ENCODE assay signal across 17 cellular contexts in genomic region chr19:55245236-55245904, GRCh38. TPM values are rescaled to one million over a fixed set of nuclear protein-coding genes. Genes with fewer than 3 reads are reported as not detected.
DNase-seq lines count a peak whose midpoint lies in the region; ATAC-seq, FAIRE-seq and TF ChIP-seq lines count a peak whose summit lies in the region.
"Had no signal": no experiment of that assay in that cellular context is flagged by ENCODE, and none has a peak within 500 bp of the region (broad histone marks: within the 10 kb centered on the region; RNA-seq: fewer than 3 reads in every experiment).

No MANE protein-coding gene starts in this region.

- H3K18ac ChIP-seq in H1 (ENCODE audit: extremely low read depth, low read length) = no peak overlapping the region

- H3K14ac ChIP-seq in H1 (ENCODE audit: insufficient read length) = no peak overlapping the region

- H3K79me2 ChIP-seq in H1 (ENCODE audit: control insufficient read depth in 1 of 2, insufficient read depth in 2 of 2, low read length in 2 of 2) = peaks cover 5 to 28% of the 10 kb centered on the region in 2 experiments; a peak in 3 of 4 replicates

- H3K79me1 ChIP-seq in H1 (ENCODE audit: low read depth, low read length) = peaks cover 15% of the 10 kb centered on the region

- no peaks in the 10 kb centered on the region for H3K9me3 Mint-ChIP-seq in natural killer cell treated with Interleukin-12 subunit alpha and Interleukin-12 subunit beta and Interleukin-15 and Interleukin-18, amount 100 ng/mL, for 72 hours
- no peaks in the 10 kb centered on the region for H3K9me3 Mint-ChIP-seq in natural killer cell
- H3K9me3 Mint-ChIP-seq: CD4-positive, CD25-positive, alpha-beta regulatory T cell; CD8-positive, alpha-beta memory T cell; H9 had no signal

- no peak overlapping the region for H4K91ac ChIP-seq in H1 (replicated peaks; ENCODE audit: insufficient read length, low read length)

- peaks cover 16 to 24% of the 10 kb centered on the region in 2 donors for H3K4me1 Mint-ChIP-seq in natural killer cell treated with Interleukin-12 subunit alpha and Interleukin-12 subunit beta and Interleukin-15 and Interleukin-18, amount 100 ng/mL, for 72 hours (ENCODE audit: low read depth in 2 of 2)
- peaks cover 16 to 29% of the 10 kb centered on the region in 2 donors for H3K4me1 Mint-ChIP-seq in natural killer cell
- H3K4me1 Mint-ChIP-seq: H9 had no signal

- H3K36me3 Mint-ChIP-seq in natural killer cell treated with Interleukin-12 subunit alpha and Interleukin-12 subunit beta and Interleukin-15 and Interleukin-18, amount 100 ng/mL, for 72 hours = peaks cover 6% of the 10 kb centered on the region
- H3K36me3 Mint-ChIP-seq in natural killer cell = peaks cover 7% of the 10 kb centered on the region

- H3K4me1 ChIP-seq in H1 (replicated peaks in 1 of 4; ENCODE audit: control insufficient read depth in 3 of 4, insufficient read depth in 4 of 4, low read length in 3 of 4) = no peaks in the 10 kb centered on the region
- H3K4me1 ChIP-seq in spleen = peaks cover 6 to 41% (median 37%) of the 10 kb centered on the region in 6 donors

- H4K20me1 ChIP-seq in H1 (replicated peaks in 1 of 2; ENCODE audit: control insufficient read depth in 1 of 2, insufficient read depth in 2 of 2, low read length in 2 of 2) = peaks cover 15 to 36% of the 10 kb centered on the region in 2 experiments

- no peaks in the 10 kb centered on the region for H3K9me3 ChIP-seq in H1 (ENCODE audit: insufficient read depth in 2 of 2, low read depth in 1 of 2, low read length in 1 of 2)
- no peaks in the 10 kb centered on the region for H3K9me3 ChIP-seq in spleen
- H3K9me3 ChIP-seq: BE2C had no signal

- H4K5ac ChIP-seq in H1 (ENCODE audit: insufficient read length, low read depth, low read length) = no peak overlapping the region

- 94% methylated on average over 15 of the region's 23 CpGs; no CpG with 5 or more reads in 1 of the 2 experiments for WGBS in H1 (ENCODE audit: extremely low coverage in 1 of 2, insufficient coverage in 1 of 2, insufficient read length in 1 of 2, insufficient replicate concordance in 2 of 2, low coverage in 1 of 2, low lambda C conversion rate in 2 of 2, missing lambda C conversion rate in 1 of 2), 2 experiments
- 92 to 98% (median 93%) methylated on average over 12 to 23 of the region's 23 CpGs for WGBS in spleen, 5 donors

- intact Hi-C loops in natural killer cell (cut with micrococcal nuclease) (no loop called here), spleen (cut with DNase I; ENCODE audit: low total_unique reads) (no loop called here)

- POLR2A ChIA-PET in H1 (lab: Charles Lee; ENCODE audit: partially characterized antibody) = no interaction called here

- FAIRE-seq in H1 (lab: Jason Lieb, UNC) = no peak
- FAIRE-seq: G401.6, GM12891 had no signal

- H3K4me3 ChIP-seq in H1 (ENCODE audit: extremely low read depth in 1 of 4, insufficient read depth in 2 of 4, low read depth in 3 of 4, low read length in 4 of 4) = no peak overlapping the region
- no peak overlapping the region for H3K4me3 ChIP-seq in spleen

- no peak overlapping the region for H3K23ac ChIP-seq in H1 (ENCODE audit: insufficient read length)

- no peak overlapping the region for H4K8ac ChIP-seq in H1 (ENCODE audit: extremely low read depth, insufficient read depth, low read length)

- no peak for ATAC-seq in natural killer cell treated with Interleukin-12 subunit alpha and Interleukin-12 subunit beta and Interleukin-15 and Interleukin-18, amount 100 ng/mL, for 72 hours
- no peak for ATAC-seq in natural killer cell

- no peak for TF ChIP-seq EP300 in H1 (IDR thresholded peaks at IDR 0.05; ENCODE audit: borderline replicate concordance in 1 of 2, low read depth in 2 of 2, low read length in 2 of 2)

- no peak overlapping the region for H3K9ac ChIP-seq in H1 (replicated peaks in 1 of 4; ENCODE audit: extremely low read depth in 1 of 4, low read depth in 3 of 4, low read length in 3 of 4)

- no peak for TF ChIP-seq CTCF in natural killer cell (IDR thresholded peaks at IDR 0.05)
- no peak for TF ChIP-seq CTCF in H1 (IDR thresholded peaks at IDR 0.05; ENCODE audit: control extremely low read depth in 1 of 3, insufficient read depth in 1 of 3, low read depth in 1 of 3, low read length in 3 of 3)
- TF ChIP-seq CTCF in spleen (IDR thresholded peaks at IDR 0.05 in 8 of 11, conservative IDR thresholded peaks at IDR 0.05 in 3 of 11) = no peak

- no peak overlapping the region for H2BK20ac ChIP-seq in H1 (ENCODE audit: low read length)

- H3K4ac ChIP-seq in H1 (replicated peaks; ENCODE audit: insufficient read length, low read depth, low read length) = no peak overlapping the region

- H2AK5ac ChIP-seq in H1 (ENCODE audit: low read depth, low read length) = no peak overlapping the region

- no peak overlapping the region for H2BK120ac ChIP-seq in H1 (replicated peaks; ENCODE audit: low read depth, low read length)

- no peak overlapping the region for H3K27ac Mint-ChIP-seq in natural killer cell treated with Interleukin-12 subunit alpha and Interleukin-12 subunit beta and Interleukin-15 and Interleukin-18, amount 100 ng/mL, for 72 hours
- peak overlapping the region in 1 of 2 donors; percentile 31 for H3K27ac Mint-ChIP-seq in natural killer cell
- H3K27ac Mint-ChIP-seq: CD4-positive, CD25-positive, alpha-beta regulatory T cell; CD8-positive, alpha-beta memory T cell had no signal

- no peaks in the 10 kb centered on the region for H3K23me2 ChIP-seq in H1 (ENCODE audit: low read depth, low read length)

- H3K27me3 ChIP-seq in H1 (replicated peaks in 1 of 4; ENCODE audit: control insufficient read depth in 3 of 4, extremely low read depth in 1 of 4, insufficient read depth in 3 of 4, low read length in 3 of 4) = no peaks in the 10 kb centered on the region
- no peaks in the 10 kb centered on the region for H3K27me3 ChIP-seq in spleen (replicated peaks in 1 of 7)
- H3K27me3 ChIP-seq: BE2C had no signal

- peaks cover 8 to 37% (median 23%) of the 10 kb centered on the region in 4 experiments; a peak in 6 of 8 replicates for H3K36me3 ChIP-seq in H1 (ENCODE audit: control insufficient read depth in 2 of 4, insufficient read depth in 4 of 4, low read length in 3 of 4)
- H3K36me3 ChIP-seq in spleen = peaks cover 3 to 98% (median 68%) of the 10 kb centered on the region in 6 donors

- TF ChIP-seq POLR2A in H1 (IDR thresholded peaks at IDR 0.05; ENCODE audit: control extremely low read depth in 1 of 2, low read depth in 2 of 2, low read length in 2 of 2) (no peak), spleen (IDR thresholded peaks at IDR 0.05) (no peak)

- no peak overlapping the region for H3K4me3 Mint-ChIP-seq in natural killer cell treated with Interleukin-12 subunit alpha and Interleukin-12 subunit beta and Interleukin-15 and Interleukin-18, amount 100 ng/mL, for 72 hours
- no peak overlapping the region for H3K4me3 Mint-ChIP-seq in natural killer cell
- H3K4me3 Mint-ChIP-seq: CD4-positive, CD25-positive, alpha-beta regulatory T cell; CD8-positive, alpha-beta memory T cell; H9 had no signal

- DNase-seq in natural killer cell treated with Interleukin-12 subunit alpha and Interleukin-12 subunit beta and Interleukin-15 and Interleukin-18, amount 100 ng/mL, for 72 hours (ENCODE audit: low spot score) = peak; percentile 59
- no peak for DNase-seq in natural killer cell
- DNase-seq in H1 (ENCODE audit: low read depth in 1 of 2, low spot score in 2 of 2) = no peak
- DNase-seq in spleen = peak; percentile 60
- DNase-seq in NK-92 treated with Interleukin-12 subunit alpha and Interleukin-12 subunit beta, amount 100 ng/mL, for 24 hours (lab: John Stamatoyannopoulos, UW) = no peak
- no peak for DNase-seq in cortex of kidney (lab: John Stamatoyannopoulos, UW)
- no peak for DNase-seq in NCI-H510A (lab: John Stamatoyannopoulos, UW)
- DNase-seq: BE2C; C1 segment of cervical spinal cord; CD4-positive, CD25-positive, alpha-beta regulatory T cell; CD8-positive, alpha-beta memory T cell; COR-L47; DMS 273 treated with DMSO at 0.1 percent for 48 hours; GOT3; H9 had no signal

- H3K4me2 ChIP-seq in H1 (ENCODE audit: insufficient read depth in 1 of 2, low read depth in 2 of 2, low read length in 2 of 2) = no peak overlapping the region

- TF ChIP-seq RAD21 in H1 (IDR thresholded peaks at IDR 0.05 in 1 of 2, conservative IDR thresholded peaks at IDR 0.05 in 1 of 2; ENCODE audit: low read depth in 2 of 2, low read length in 2 of 2) = no peak

- CTCF ChIA-PET in H1 (lab: Charles Lee; ENCODE audit: partially characterized antibody) = interaction anchor here (0.7 to 8.4 kb wide), 5 partner anchors 9 to 114 kb away, joined by 3 to 32 read pairs (median 4); no protein-coding TSS in a partner anchor

- H3K56ac ChIP-seq in H1 (replicated peaks; ENCODE audit: insufficient read length, low read depth, low read length) = no peak overlapping the region

- peak overlapping the region; percentile 85; the same call in 1 of the 2 replicates for H2BK5ac ChIP-seq in H1 (ENCODE audit: low read depth, low read length)

- no peak overlapping the region for H2BK15ac ChIP-seq in H1 (ENCODE audit: low read length)

- H3K27me3 Mint-ChIP-seq in natural killer cell treated with Interleukin-12 subunit alpha and Interleukin-12 subunit beta and Interleukin-15 and Interleukin-18, amount 100 ng/mL, for 72 hours = no peaks in the 10 kb centered on the region
- no peaks in the 10 kb centered on the region for H3K27me3 Mint-ChIP-seq in natural killer cell (ENCODE audit: low read depth in 2 of 2)
- H3K27me3 Mint-ChIP-seq: CD4-positive, CD25-positive, alpha-beta regulatory T cell; CD8-positive, alpha-beta memory T cell had no signal

- no peak overlapping the region for H3K27ac ChIP-seq in H1 (ENCODE audit: low read depth, low read length)
- H3K27ac ChIP-seq in spleen = no peak overlapping the region

- H2AFZ ChIP-seq in H1 (ENCODE audit: low read length) = no peak overlapping the region

- no peak overlapping the region for H2BK12ac ChIP-seq in H1 (ENCODE audit: low read depth, low read length)

RNA-seq across cellular contexts. Expression of gene PPP6R1, which starts 13.4 kb away (rescaled TPM):
- total RNA-seq in natural killer cell treated with Interleukin-12 subunit alpha and Interleukin-12 subunit beta and Interleukin-15 and Interleukin-18, amount 100 ng/mL, for 72 hours = 100 to 1,000 TPM; 260 to 492 TPM
- 100 to 1,000 TPM; 252 to 275 (median 260) TPM for total RNA-seq in natural killer cell
- total RNA-seq in H1 (2021; fragmentation: NEBNext Ultra II Directional; extraction: Animal tissue kit (Norgen Biotek cat#: 25700)) = 74.4 and 75.6 TPM in 2 replicates
- polyA plus RNA-seq in H1 (2011; rRNA removed) = 36.4 and 52.5 TPM in 2 replicates
- 44.1 TPM for polyA plus RNA-seq in H1 (2011; cell fraction: cytosol; rRNA removed)
- 72.3 TPM for polyA plus RNA-seq in H1 (2011; cell fraction: nucleus; rRNA removed)
- polyA plus RNA-seq in H1 (2012, experiment 1 of 2) = 38.2 to 56.4 TPM (median 52.6 TPM) in 4 replicates
- polyA plus RNA-seq in H1 (2012, experiment 2 of 2) = 46.1 TPM
- 34.4 TPM for polyA plus RNA-seq in H1 (2013, experiment 1 of 2)
- polyA plus RNA-seq in H1 (2013, experiment 2 of 2) = 33.2 TPM
- polyA minus RNA-seq in H1 (2011; rRNA and poly(A)+ RNA removed) = 55.1 and 73.5 TPM in 2 replicates
- polyA minus RNA-seq in H1 (2011; cell fraction: cytosol; rRNA and poly(A)+ RNA removed) = 62.7 TPM
- polyA minus RNA-seq in H1 (2011; cell fraction: nucleus; rRNA and poly(A)+ RNA removed) = 41.3 TPM
- total RNA-seq in spleen = 100 to 1,000 TPM; 113 to 150 (median 133) TPM
- 10 to 100 TPM; 49.2 to 90.5 (median 65.1) TPM for polyA plus RNA-seq in spleen

RNA-seq across cellular contexts. Expression of gene TMEM86B, which starts 16.8 kb away (rescaled TPM):
- total RNA-seq in natural killer cell treated with Interleukin-12 subunit alpha and Interleukin-12 subunit beta and Interleukin-15 and Interleukin-18, amount 100 ng/mL, for 72 hours = 10 to 100 TPM in 1 of 2 donors, 1 to 10 TPM in 1; 8.3 to 31.6 TPM
- total RNA-seq in natural killer cell = 10 to 100 TPM; 12.6 to 14.7 (median 14.6) TPM
- total RNA-seq in H1 (2021; fragmentation: NEBNext Ultra II Directional; extraction: Animal tissue kit (Norgen Biotek cat#: 25700)) = 2.0 and 2.1 TPM in 2 replicates
- 2.9 and 4.2 TPM in 2 replicates for polyA plus RNA-seq in H1 (2011; rRNA removed)
- polyA plus RNA-seq in H1 (2011; cell fraction: cytosol; rRNA removed) = 1.6 TPM
- polyA plus RNA-seq in H1 (2011; cell fraction: nucleus; rRNA removed) = 11.9 TPM
- polyA plus RNA-seq in H1 (2012, experiment 1 of 2) = 0.81 to 2.9 TPM (median 2.6 TPM) in 4 replicates
- 2.2 TPM for polyA plus RNA-seq in H1 (2012, experiment 2 of 2)
- polyA plus RNA-seq in H1 (2013, experiment 1 of 2) = 2.2 TPM
- 1.9 TPM for polyA plus RNA-seq in H1 (2013, experiment 2 of 2)
- 0.63 and 1.7 TPM in 2 replicates for polyA minus RNA-seq in H1 (2011; rRNA and poly(A)+ RNA removed)
- polyA minus RNA-seq in H1 (2011; cell fraction: cytosol; rRNA and poly(A)+ RNA removed) = not detected
- 4.3 TPM for polyA minus RNA-seq in H1 (2011; cell fraction: nucleus; rRNA and poly(A)+ RNA removed)
- total RNA-seq in spleen = 10 to 100 TPM in 3 of 7 donors, 1 to 10 TPM in 4; 7.5 to 11.7 (median 9.6) TPM
- polyA plus RNA-seq in spleen = 10 to 100 TPM; 11.8 to 31.5 (median 28.2) TPM

RNA-seq across cellular contexts. Expression of gene HSPBP1, which starts 34.5 kb away (rescaled TPM):
- 10 to 100 TPM; 38.2 to 53.1 TPM for total RNA-seq in natural killer cell treated with Interleukin-12 subunit alpha and Interleukin-12 subunit beta and Interleukin-15 and Interleukin-18, amount 100 ng/mL, for 72 hours
- 10 to 100 TPM; 17.1 to 19.5 (median 18.5) TPM for total RNA-seq in natural killer cell
- 63.4 and 68.8 TPM in 2 replicates for total RNA-seq in H1 (2021; fragmentation: NEBNext Ultra II Directional; extraction: Animal tissue kit (Norgen Biotek cat#: 25700))
- polyA plus RNA-seq in H1 (2011; rRNA removed) = 100 and 111 TPM in 2 replicates
- polyA plus RNA-seq in H1 (2011; cell fraction: cytosol; rRNA removed) = 86.6 TPM
- polyA plus RNA-seq in H1 (2011; cell fraction: nucleus; rRNA removed) = 74.0 TPM
- 44.6 to 69.6 TPM (median 66.9 TPM) in 4 replicates for polyA plus RNA-seq in H1 (2012, experiment 1 of 2)
- polyA plus RNA-seq in H1 (2012, experiment 2 of 2) = 84.2 TPM
- polyA plus RNA-seq in H1 (2013, experiment 1 of 2) = 34.0 TPM
- 34.1 TPM for polyA plus RNA-seq in H1 (2013, experiment 2 of 2)
- polyA minus RNA-seq in H1 (2011; rRNA and poly(A)+ RNA removed) = 16.1 and 17.2 TPM in 2 replicates
- polyA minus RNA-seq in H1 (2011; cell fraction: cytosol; rRNA and poly(A)+ RNA removed) = 28.0 TPM
- 21.6 TPM for polyA minus RNA-seq in H1 (2011; cell fraction: nucleus; rRNA and poly(A)+ RNA removed)
- 10 to 100 TPM; 14.2 to 26.8 (median 17.6) TPM for total RNA-seq in spleen
- polyA plus RNA-seq in spleen = 10 to 100 TPM; 14.2 to 27.0 (median 26.4) TPM

RNA-seq across cellular contexts. Expression of gene PTPRH, which starts 36.1 kb away (rescaled TPM):
- total RNA-seq in natural killer cell treated with Interleukin-12 subunit alpha and Interleukin-12 subunit beta and Interleukin-15 and Interleukin-18, amount 100 ng/mL, for 72 hours = under 1 TPM in 1 of 2 donors, not detected in 1; 0.11 TPM
- total RNA-seq in natural killer cell (under 1 TPM in 1 of 3 donors, not detected in 2; 0.45 TPM), spleen (10 to 100 TPM; 36.8 to 97.9 (median 53.8) TPM)
- 0.21 and 0.30 TPM in 2 replicates for total RNA-seq in H1 (2021; fragmentation: NEBNext Ultra II Directional; extraction: Animal tissue kit (Norgen Biotek cat#: 25700))
- polyA plus RNA-seq in H1 (2011; rRNA removed) (0.39 and 1.1 TPM in 2 replicates), spleen (10 to 100 TPM in 2 of 3 donors, 1 to 10 TPM in 1; 6.5 to 31.7 (median 14.9) TPM)
- 0.34 TPM for polyA plus RNA-seq in H1 (2011; cell fraction: cytosol; rRNA removed)
- polyA plus RNA-seq in H1 (2011; cell fraction: nucleus; rRNA removed) = 1.3 TPM
- polyA plus RNA-seq in H1 (2012, experiment 1 of 2) = 0.19 to 0.57 TPM (median 0.32 TPM) in 4 replicates
- polyA plus RNA-seq in H1 (2012, experiment 2 of 2) = 0.31 TPM
- polyA plus RNA-seq in H1 (2013, experiment 1 of 2) = 0.75 TPM
- polyA plus RNA-seq in H1 (2013, experiment 2 of 2) = 0.98 TPM
- polyA minus RNA-seq in H1 (2011; rRNA and poly(A)+ RNA removed) = 1.6 TPM in 2 replicates
- 0.51 TPM for polyA minus RNA-seq in H1 (2011; cell fraction: cytosol; rRNA and poly(A)+ RNA removed)
- 1.3 TPM for polyA minus RNA-seq in H1 (2011; cell fraction: nucleus; rRNA and poly(A)+ RNA removed)
- total RNA-seq: CD4-positive, CD25-positive, alpha-beta regulatory T cell; CD8-positive, alpha-beta memory T cell had no signal
- polyA plus RNA-seq: CD4-positive, CD25-positive, alpha-beta regulatory T cell; CD8-positive, alpha-beta memory T cell had no signal

RNA-seq across cellular contexts. Expression of gene BRSK1, which starts 38.4 kb away (rescaled TPM):
- total RNA-seq in natural killer cell treated with Interleukin-12 subunit alpha and Interleukin-12 subunit beta and Interleukin-15 and Interleukin-18, amount 100 ng/mL, for 72 hours = 10 to 100 TPM; 11.9 to 15.7 TPM
- total RNA-seq in natural killer cell = 1 to 10 TPM; 6.0 to 9.8 (median 6.5) TPM
- 32.7 and 33.6 TPM in 2 replicates for total RNA-seq in H1 (2021; fragmentation: NEBNext Ultra II Directional; extraction: Animal tissue kit (Norgen Biotek cat#: 25700))
- polyA plus RNA-seq in H1 (2011; rRNA removed) = 27.6 and 55.2 TPM in 2 replicates
- polyA plus RNA-seq in H1 (2011; cell fraction: cytosol; rRNA removed) = 51.4 TPM
- 281 TPM for polyA plus RNA-seq in H1 (2011; cell fraction: nucleus; rRNA removed)
- polyA plus RNA-seq in H1 (2012, experiment 1 of 2) = 32.1 to 43.0 TPM (median 39.5 TPM) in 4 replicates
- polyA plus RNA-seq in H1 (2012, experiment 2 of 2) = 19.0 TPM
- polyA plus RNA-seq in H1 (2013, experiment 1 of 2) = 19.6 TPM
- 16.3 TPM for polyA plus RNA-seq in H1 (2013, experiment 2 of 2)
- 10.9 and 17.1 TPM in 2 replicates for polyA minus RNA-seq in H1 (2011; rRNA and poly(A)+ RNA removed)
- polyA minus RNA-seq in H1 (2011; cell fraction: cytosol; rRNA and poly(A)+ RNA removed) = 14.6 TPM
- polyA minus RNA-seq in H1 (2011; cell fraction: nucleus; rRNA and poly(A)+ RNA removed) = 30.8 TPM
- 1 to 10 TPM in 5 of 7 donors, under 1 TPM in 2; 0.79 to 2.9 (median 1.7) TPM for total RNA-seq in spleen
- 1 to 10 TPM in 2 of 3 donors, under 1 TPM in 1; 0.70 to 1.5 (median 1.0) TPM for polyA plus RNA-seq in spleen
- polyA plus RNA-seq: CD4-positive, CD25-positive, alpha-beta regulatory T cell had no signal

Comparison
In these comparisons a context has a peak if more than half of its experiments do, and no peak if none do; other contexts are left out.
1. DNase-seq: peak in natural killer cell treated with Interleukin-12 subunit alpha and Interleukin-12 subunit beta and Interleukin-15 and Interleukin-18, amount 100 ng/mL, for 72 hours (single experiment) and spleen (single experiment); none in natural killer cell (single experiment), H1 (0 of 2), NK-92 treated with Interleukin-12 subunit alpha and Interleukin-12 subunit beta, amount 100 ng/mL, for 24 hours (single experiment), cortex of kidney (single experiment) and NCI-H510A (single experiment).